In the genomic region with DNA sequence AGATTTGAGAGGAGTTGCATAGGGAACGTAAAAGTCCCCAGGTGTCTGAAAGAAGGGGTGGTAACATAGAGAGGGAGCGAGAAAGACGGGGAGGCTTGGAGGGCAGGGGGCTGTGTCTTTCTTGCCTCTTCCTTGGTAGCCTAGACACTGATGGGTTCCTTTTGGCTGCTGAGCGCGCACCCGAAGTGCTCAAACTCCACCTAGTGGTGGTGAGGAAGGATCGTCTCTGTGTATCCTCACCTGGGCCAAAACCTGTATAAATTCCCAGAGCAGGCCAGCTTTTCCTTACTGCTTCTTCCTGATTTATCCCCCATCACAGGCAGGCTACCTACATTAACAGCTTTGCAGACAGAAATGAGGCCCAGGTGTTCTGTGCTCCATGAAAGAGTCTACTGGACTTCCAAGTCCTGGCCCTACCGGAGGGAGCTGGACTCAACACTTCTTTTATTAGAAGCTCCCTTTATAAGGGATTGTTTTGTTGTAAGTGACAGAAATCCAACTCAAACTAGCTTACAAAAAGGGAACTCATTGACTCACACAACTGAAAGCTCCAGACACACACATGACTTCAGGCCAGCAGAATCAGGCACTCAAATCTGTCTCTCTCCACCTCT, we compare ENCODE assay signal across 8 cellular contexts. TPM values are rescaled to one million over a fixed set of nuclear protein-coding genes. Genes with fewer than 3 reads are reported as not detected.
DNase-seq lines count a peak whose midpoint lies in the region; ATAC-seq and TF ChIP-seq lines count a peak whose summit lies in the region.

No MANE protein-coding gene starts in this region.

- no peaks in the 10 kb centered on the region for H3K27me3 ChIP-seq in spleen (replicated peaks in 1 of 7)

- H3K27ac ChIP-seq in spleen: no peak overlapping the region

- in situ Hi-C loops in ACHN (cut with HindIII; ENCODE audit: low pct_ligation_motif_present, low pct_unique_long_range_greater_than_20kb, low sequenced_read_pairs): no loop called here
- in situ Hi-C loops in astrocyte of the spinal cord (cut with HindIII; ENCODE audit: low sequenced_read_pairs): no loop called here

- peaks cover 0 to 19% (median 10%) of the 10 kb centered on the region in 6 donors for H3K4me1 ChIP-seq in spleen

- H3K9me3 ChIP-seq in spleen: no peaks in the 10 kb centered on the region

- H3K4me3 ChIP-seq in astrocyte of the spinal cord (ENCODE audit: low read depth, low read length): no peak overlapping the region
- H3K4me3 ChIP-seq in spleen: no peak overlapping the region

- H3K36me3 ChIP-seq in spleen: no peaks in the 10 kb centered on the region

- TF ChIP-seq CTCF in astrocyte of the spinal cord (IDR thresholded peaks at IDR 0.05; ENCODE audit: low read depth, low read length) (peak; percentile 87), spleen (IDR thresholded peaks at IDR 0.05 in 8 of 11, conservative IDR thresholded peaks at IDR 0.05 in 3 of 11) (peak; percentile 66 to 87 (median 83))

- DNase-seq in ACHN (peak; percentile 70), NCI-H1105 (lab: John Stamatoyannopoulos, UW) (peak; percentile 74), T-helper 9 cell (peak; percentile 38), astrocyte of the spinal cord (ENCODE audit: low read depth, low spot score) (peak; percentile 62), hypothalamus (lab: John Stamatoyannopoulos, UW) (peak in 38 of 51 donors; percentile 5 to 71 (median 36)), spleen (peak; percentile 90)

- 13 to 14% (median 13%) methylated on average over 8 of the region's 8 CpGs for WGBS in spleen, 5 donors

- intact Hi-C loops in spleen (cut with DNase I; ENCODE audit: low total_unique reads): loop anchor here (10.0 kb wide), 1 partner anchor 226 kb away; no protein-coding TSS in a partner anchor

- ATAC-seq in GM18511 (IDR thresholded peaks at IDR 0.05; ENCODE audit: unreplicated experiment) (peak; percentile 55), HG03025 (IDR thresholded peaks at IDR 0.05; ENCODE audit: low FRiP score, unreplicated experiment) (no peak)

- TF ChIP-seq POLR2A in spleen (IDR thresholded peaks at IDR 0.05): no peak

RNA-seq across cellular contexts. Expression of a gene that starts 5.5 kb away (rescaled TPM):
- total RNA-seq in spleen: 10 to 100 TPM in 1 of 7 donors, 1 to 10 TPM in 6; 4.2 to 16.7 (median 7.3) TPM
- polyA plus RNA-seq in spleen: 1 to 10 TPM; 4.6 to 5.6 (median 5.5) TPM

RNA-seq across cellular contexts. Expression of a gene that starts 9.3 kb away (rescaled TPM):
- 10 to 100 TPM in 4 of 7 donors, 1 to 10 TPM in 3; 6.9 to 16.7 (median 12.1) TPM for total RNA-seq in spleen
- polyA plus RNA-seq in spleen: 10 to 100 TPM in 1 of 3 donors, 1 to 10 TPM in 2; 2.3 to 14.2 (median 7.3) TPM

RNA-seq across cellular contexts. Expression of a gene that starts 12.3 kb away (rescaled TPM):
- 10 to 100 TPM; 18.9 to 25.6 (median 21.2) TPM for total RNA-seq in spleen
- 10 to 100 TPM; 52.1 to 55.9 (median 54.1) TPM for polyA plus RNA-seq in spleen

RNA-seq across cellular contexts. Expression of a gene that starts 38.9 kb away (rescaled TPM):
- not detected for total RNA-seq in spleen
- not detected for polyA plus RNA-seq in spleen

RNA-seq across cellular contexts. Expression of a gene that starts 51.6 kb away (rescaled TPM):
- 10 to 100 TPM; 14.0 to 70.3 (median 30.8) TPM for total RNA-seq in spleen
- polyA plus RNA-seq in spleen: 10 to 100 TPM; 12.6 to 22.8 (median 14.1) TPM

Comparison
In these comparisons a context has a peak if more than half of its experiments do, and no peak if none do; other contexts are left out.
1. DNase-seq: peak in every context shown above with its lines; median percentile 90 in spleen; 74 in NCI-H1105; 70 in ACHN; 62 in astrocyte of the spinal cord; 38 in T-helper 9 cell; 36 in hypothalamus.